Comparison of ENCODE assay signal across 20 cellular contexts in the genomic region with DNA sequence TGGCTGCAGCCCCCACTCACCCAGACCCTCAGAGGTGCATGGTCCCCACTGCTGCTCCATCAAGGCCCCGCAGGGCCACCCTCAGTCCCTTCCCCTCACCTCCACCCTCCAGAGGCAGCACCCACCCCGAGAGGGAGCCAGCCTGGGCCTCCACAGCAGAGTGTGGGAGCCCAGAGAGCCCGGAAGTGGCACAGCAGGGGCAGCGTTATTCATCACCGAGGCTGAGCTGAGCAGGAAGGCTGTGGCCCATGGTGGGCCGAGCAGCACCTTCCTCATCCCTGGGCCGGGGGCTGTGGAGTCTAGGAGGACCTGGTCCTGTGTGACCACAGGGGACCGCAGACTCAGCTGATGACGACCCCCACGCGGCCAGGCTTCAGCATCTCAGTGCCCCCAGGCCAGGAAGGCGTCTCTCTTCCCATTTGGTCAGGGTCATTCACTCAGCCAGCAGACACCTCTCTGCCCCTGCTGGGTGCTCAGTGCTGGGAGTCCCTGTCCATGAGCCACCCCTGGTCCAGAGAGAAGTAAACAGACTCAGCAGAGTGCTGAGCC.
A peak's percentile ranks its signal among the peaks of the same experiment; 100 is the strongest.
DNase-seq lines count a peak whose midpoint lies in the region; ATAC-seq, FAIRE-seq and TF ChIP-seq lines count a peak whose summit lies in the region.
"Had no signal": no experiment of that assay in that cellular context is flagged by ENCODE, and none has a peak within 500 bp of the region (broad histone marks: within the 10 kb centered on the region; RNA-seq: fewer than 3 reads in every experiment).

No MANE protein-coding gene starts in this region.

- H3K9ac ChIP-seq in H1 (replicated peaks in 1 of 4; ENCODE audit: extremely low read depth in 1 of 4, low read depth in 3 of 4, low read length in 3 of 4), result no peak overlapping the region

- no peak overlapping the region for H3K14ac ChIP-seq in H1 (ENCODE audit: insufficient read length)

- no peak overlapping the region for H3K56ac ChIP-seq in H1 (replicated peaks; ENCODE audit: insufficient read length, low read depth, low read length)

- H3K27me3 Mint-ChIP-seq in activated T-helper 2 cell treated with anti-CD3 and anti-CD28 coated beads, Interferon-gamma antibody, Interleukin-2, Interleukin-4, amounts not matched to agents 10 μg/mL and 5 μg/mL and 100 μg/mL, durations not matched to agents 14 hours and 24 hours and 36 hours (ENCODE audit: low read depth), result peaks cover 4% of the 10 kb centered on the region

- WGBS in H1 (ENCODE audit: extremely low coverage in 1 of 2, insufficient coverage in 1 of 2, insufficient read length in 1 of 2, insufficient replicate concordance in 2 of 2, low coverage in 1 of 2, low lambda C conversion rate in 2 of 2, missing lambda C conversion rate in 1 of 2), 2 experiments, result 77% methylated on average over 11 of the region's 12 CpGs; no CpG with 5 or more reads in 1 of the 2 experiments
- no CpG with 5 or more reads among the region's 12 CpGs for WGBS in prostate gland

- H3K4me3 Mint-ChIP-seq in activated T-helper 2 cell treated with anti-CD3 and anti-CD28 coated beads, Interferon-gamma antibody, Interleukin-2, Interleukin-4, amounts not matched to agents 10 μg/mL and 5 μg/mL and 100 μg/mL, durations not matched to agents 14 hours and 24 hours and 36 hours (ENCODE audit: low read depth), result no peak overlapping the region
- H3K4me3 Mint-ChIP-seq: B cell; CD4-positive, alpha-beta memory T cell had no signal

- H3K79me2 ChIP-seq in H1 (ENCODE audit: control insufficient read depth in 1 of 2, insufficient read depth in 2 of 2, low read length in 2 of 2), result no peaks in the 10 kb centered on the region

- H3K27ac Mint-ChIP-seq in activated T-helper 2 cell treated with anti-CD3 and anti-CD28 coated beads, Interferon-gamma antibody, Interleukin-2, Interleukin-4, amounts not matched to agents 10 μg/mL and 5 μg/mL and 100 μg/mL, durations not matched to agents 14 hours and 24 hours and 36 hours, result no peak overlapping the region
- H3K27ac Mint-ChIP-seq: B cell had no signal

- FAIRE-seq in H1 (lab: Jason Lieb, UNC), result no peak
- FAIRE-seq: D721Med had no signal

- TF ChIP-seq POLR2A in NB4 (IDR thresholded peaks at IDR 0.05; ENCODE audit: extremely low read depth, insufficient read length) (no peak), H1 (IDR thresholded peaks at IDR 0.05; ENCODE audit: control extremely low read depth in 1 of 2, low read depth in 2 of 2, low read length in 2 of 2) (no peak), prostate gland (IDR thresholded peaks at IDR 0.05) (no peak)

- H2BK5ac ChIP-seq in H1 (ENCODE audit: low read depth, low read length), result no peak overlapping the region

- no peak overlapping the region for H2BK120ac ChIP-seq in H1 (replicated peaks; ENCODE audit: low read depth, low read length)

- H4K5ac ChIP-seq in H1 (ENCODE audit: insufficient read length, low read depth, low read length), result no peak overlapping the region

- intact Hi-C loops in prostate gland (cut with DNase I), result no loop called here
- intact Hi-C loops in activated T-helper 2 cell treated with anti-CD3 and anti-CD28 coated beads, Interferon-gamma antibody, Interleukin-2, Interleukin-4, amounts not matched to agents 10 μg/mL and 5 μg/mL and 100 μg/mL, durations not matched to agents 14 hours and 24 hours and 36 hours (cut with micrococcal nuclease), result no loop called here

- TF ChIP-seq CTCF in C4-2B (conservative IDR thresholded peaks at IDR 0.05) (no peak), NB4 (IDR thresholded peaks at IDR 0.05; ENCODE audit: low read depth, low read length) (no peak), H1 (IDR thresholded peaks at IDR 0.05; ENCODE audit: control extremely low read depth in 1 of 3, insufficient read depth in 1 of 3, low read depth in 1 of 3, low read length in 3 of 3) (no peak), prostate gland (IDR thresholded peaks at IDR 0.05) (no peak)

- peaks cover 2 to 8% of the 10 kb centered on the region in 2 experiments for H4K20me1 ChIP-seq in H1 (replicated peaks in 1 of 2; ENCODE audit: control insufficient read depth in 1 of 2, insufficient read depth in 2 of 2, low read length in 2 of 2)

- H3K9me3 ChIP-seq in H1 (ENCODE audit: insufficient read depth in 2 of 2, low read depth in 1 of 2, low read length in 1 of 2) (no peaks in the 10 kb centered on the region), prostate gland (no peaks in the 10 kb centered on the region)
- H3K9me3 ChIP-seq: SJSA1 had no signal

- H4K8ac ChIP-seq in H1 (ENCODE audit: extremely low read depth, insufficient read depth, low read length), result peak overlapping the region; percentile 41; the same call in 1 of the 2 replicates

- no peak overlapping the region for H2BK20ac ChIP-seq in H1 (ENCODE audit: low read length)

- no peaks in the 10 kb centered on the region for H3K36me3 ChIP-seq in H1 (ENCODE audit: control insufficient read depth in 2 of 4, insufficient read depth in 4 of 4, low read length in 3 of 4)
- no peaks in the 10 kb centered on the region for H3K36me3 ChIP-seq in prostate gland
- H3K36me3 ChIP-seq: SJSA1 had no signal

- no peak overlapping the region for H3K4ac ChIP-seq in H1 (replicated peaks; ENCODE audit: insufficient read length, low read depth, low read length)

- CTCF ChIA-PET in H1 (lab: Charles Lee; ENCODE audit: partially characterized antibody), result interaction anchor here (0.9 to 2.0 kb wide), 4 partner anchors 10 to 338 kb away, joined by 3 to 8 read pairs (median 3); no protein-coding TSS in a partner anchor

- H3K4me1 ChIP-seq in H1 (replicated peaks in 1 of 4; ENCODE audit: control insufficient read depth in 3 of 4, insufficient read depth in 4 of 4, low read length in 3 of 4) (peaks cover 0 to 6% (median 2%) of the 10 kb centered on the region in 4 experiments; a peak in 3 of 7 replicates), prostate gland (replicated peaks) (peaks cover 10% of the 10 kb centered on the region)
- H3K4me1 ChIP-seq: SJSA1 had no signal

- H3K4me3 ChIP-seq in NB4 (ENCODE audit: low read depth, low read length), result no peak overlapping the region
- no peak overlapping the region for H3K4me3 ChIP-seq in H1 (ENCODE audit: extremely low read depth in 1 of 4, insufficient read depth in 2 of 4, low read depth in 3 of 4, low read length in 4 of 4)
- no peak overlapping the region for H3K4me3 ChIP-seq in prostate gland
- H3K4me3 ChIP-seq: SJSA1 had no signal

- no peak for TF ChIP-seq EP300 in H1 (IDR thresholded peaks at IDR 0.05; ENCODE audit: borderline replicate concordance in 1 of 2, low read depth in 2 of 2, low read length in 2 of 2)

- H2BK15ac ChIP-seq in H1 (ENCODE audit: low read length), result 0 out of 2 replicates have a peak overlapping the region, but pooled peaks have one; percentile 29

- no peaks in the 10 kb centered on the region for H3K9me3 Mint-ChIP-seq in activated T-helper 2 cell treated with anti-CD3 and anti-CD28 coated beads, Interferon-gamma antibody, Interleukin-2, Interleukin-4, amounts not matched to agents 10 μg/mL and 5 μg/mL and 100 μg/mL, durations not matched to agents 14 hours and 24 hours and 36 hours

- no peak for ATAC-seq in HG03175 (IDR thresholded peaks at IDR 0.05; ENCODE audit: unreplicated experiment)

- DNase-seq in NB4 (ENCODE audit: low read depth), result peak; percentile 55
- DNase-seq in H1 (ENCODE audit: low read depth in 1 of 2, low spot score in 2 of 2), result no peak
- DNase-seq in prostate gland (ENCODE audit: low spot score), result no peak
- DNase-seq in NCI-H1105 treated with DMSO at 0.1 percent for 48 hours (lab: John Stamatoyannopoulos, UW), result no peak
- DNase-seq in activated T-helper 2 cell treated with anti-CD3 and anti-CD28 coated beads, Interferon-gamma antibody, Interleukin-2, Interleukin-4, amounts not matched to agents 10 μg/mL and 5 μg/mL and 100 μg/mL, durations not matched to agents 14 hours and 24 hours and 36 hours (ENCODE audit: low spot score), result no peak
- DNase-seq in AML-193 (lab: John Stamatoyannopoulos, UW), result no peak
- DNase-seq: ACHN; CD4-positive, alpha-beta memory T cell; DMS79 treated with DMSO at 0.1 percent for 48 hours; Kasumi-1; NCI-H2107; NCI-H345; NCI-H526 treated with DMSO at 0.1 percent for 48 hours; OCI-M1; RPMI8226 had no signal

- H4K91ac ChIP-seq in H1 (replicated peaks; ENCODE audit: insufficient read length, low read length), result no peak overlapping the region

- H2AFZ ChIP-seq in H1 (ENCODE audit: low read length), result no peak overlapping the region

- no peak overlapping the region for H3K23ac ChIP-seq in H1 (ENCODE audit: insufficient read length)

- H3K79me1 ChIP-seq in H1 (ENCODE audit: low read depth, low read length), result no peaks in the 10 kb centered on the region

- H3K36me3 Mint-ChIP-seq in activated T-helper 2 cell treated with anti-CD3 and anti-CD28 coated beads, Interferon-gamma antibody, Interleukin-2, Interleukin-4, amounts not matched to agents 10 μg/mL and 5 μg/mL and 100 μg/mL, durations not matched to agents 14 hours and 24 hours and 36 hours (ENCODE audit: low read depth), result no peaks in the 10 kb centered on the region
- H3K36me3 Mint-ChIP-seq: CD4-positive, alpha-beta memory T cell had no signal

- H3K18ac ChIP-seq in H1 (ENCODE audit: extremely low read depth, low read length), result no peak overlapping the region

- peaks cover 2% of the 10 kb centered on the region; the same call in 1 of the 2 replicates for H3K23me2 ChIP-seq in H1 (ENCODE audit: low read depth, low read length)

- H3K4me1 Mint-ChIP-seq in activated T-helper 2 cell treated with anti-CD3 and anti-CD28 coated beads, Interferon-gamma antibody, Interleukin-2, Interleukin-4, amounts not matched to agents 10 μg/mL and 5 μg/mL and 100 μg/mL, durations not matched to agents 14 hours and 24 hours and 36 hours (ENCODE audit: low read depth), result no peaks in the 10 kb centered on the region
- H3K4me1 Mint-ChIP-seq: B cell had no signal

- POLR2A ChIA-PET in H1 (lab: Charles Lee; ENCODE audit: partially characterized antibody), result no interaction called here

- TF ChIP-seq RAD21 in H1 (IDR thresholded peaks at IDR 0.05 in 1 of 2, conservative IDR thresholded peaks at IDR 0.05 in 1 of 2; ENCODE audit: low read depth in 2 of 2, low read length in 2 of 2), result no peak

- H3K27ac ChIP-seq in C4-2B, result peak overlapping the region; percentile 30; the same call in 1 of the 2 replicates
- peak overlapping the region; percentile 1; the same call in 1 of the 2 replicates for H3K27ac ChIP-seq in H1 (ENCODE audit: low read depth, low read length)
- H3K27ac ChIP-seq in prostate gland, result peak overlapping the region; percentile 68 to 81
- H3K27ac ChIP-seq: SJSA1 had no signal

- 0 out of 2 replicates have a peak overlapping the region, but pooled peaks have one; percentile 60 for H2BK12ac ChIP-seq in H1 (ENCODE audit: low read depth, low read length)

- no peak overlapping the region for H3K4me2 ChIP-seq in H1 (ENCODE audit: insufficient read depth in 1 of 2, low read depth in 2 of 2, low read length in 2 of 2)

- no peak overlapping the region for H2AK5ac ChIP-seq in H1 (ENCODE audit: low read depth, low read length)

- H3K27me3 ChIP-seq in H1 (replicated peaks in 1 of 4; ENCODE audit: control insufficient read depth in 3 of 4, extremely low read depth in 1 of 4, insufficient read depth in 3 of 4, low read length in 3 of 4), result no peaks in the 10 kb centered on the region; a peak in 3 of 7 replicates
- no peaks in the 10 kb centered on the region for H3K27me3 ChIP-seq in prostate gland (replicated peaks; ENCODE audit: insufficient read depth)
- H3K27me3 ChIP-seq: SJSA1 had no signal

TF ChIP-seq in H1, 55 proteins besides CTCF, POLR2A, EP300 and RAD21 (continues in another document):
- TF ChIP-seq RXRA (IDR thresholded peaks at IDR 0.05; ENCODE audit: insufficient read depth, low read depth, low read length), result no peak
- TF ChIP-seq POU5F1 (IDR thresholded peaks at IDR 0.05; ENCODE audit: low read depth, low read length), result no peak

Comparison
In these comparisons a context has a peak if more than half of its experiments do, and no peak if none do; other contexts are left out.
1. H3K27ac ChIP-seq: peak in every context shown above with its lines; median percentile 74 in prostate gland; 30 in C4-2B; 1 in H1.